Comparison of ENCODE assay signal across 8 cellular contexts in genomic region chr10:95841711-95842498, GRCh38.
DNase-seq lines count a peak whose midpoint lies in the region; ATAC-seq and TF ChIP-seq lines count a peak whose summit lies in the region.

No MANE protein-coding gene starts in this region.

- peaks cover 2 to 10% of the 10 kb centered on the region in 2 donors for H3K27me3 Mint-ChIP-seq in CD8-positive, alpha-beta memory T cell
- peaks cover 0 to 16% of the 10 kb centered on the region in 2 donors for H3K27me3 Mint-ChIP-seq in effector memory CD8-positive, alpha-beta T cell

- peaks cover 7% of the 10 kb centered on the region for H3K4me1 ChIP-seq in CD8-positive, alpha-beta memory T cell (ENCODE audit: insufficient read depth, low read length)
- H3K4me1 ChIP-seq in KMS-11 (ENCODE audit: low read depth, poor library complexity, severe bottlenecking) (no peaks in the 10 kb centered on the region), mesendoderm (ENCODE audit: control insufficient read depth, low read depth, low read length) (no peaks in the 10 kb centered on the region), uterus (peaks cover 0 to 5% of the 10 kb centered on the region in 2 donors)

- H3K4me3 Mint-ChIP-seq in CD8-positive, alpha-beta memory T cell: peak overlapping the region in 2 of 7 donors; percentile 8 to 22
- no peak overlapping the region for H3K4me3 Mint-ChIP-seq in effector memory CD8-positive, alpha-beta T cell

- no peak overlapping the region for H2BK15ac ChIP-seq in mesendoderm (replicated peaks; ENCODE audit: low read depth)

- peak in 4 of 5 donors; percentile 9 to 53 (median 36) for DNase-seq in CD8-positive, alpha-beta memory T cell
- peak; percentile 18 for DNase-seq in T follicular helper cell (ENCODE audit: low read depth)
- peak; percentile 41 to 68 (median 62) for DNase-seq in effector memory CD8-positive, alpha-beta T cell
- DNase-seq in mesendoderm: peak; percentile 79
- peak in 1 of 2 donors; percentile 55 for DNase-seq in uterus
- no peak for DNase-seq in NCI-H446 treated with DMSO at 0.1 percent for 48 hours (lab: John Stamatoyannopoulos, UW)

- H3K4me1 Mint-ChIP-seq in CD8-positive, alpha-beta memory T cell: peaks cover 14 to 16% (median 15%) of the 10 kb centered on the region in 3 donors
- peaks cover 0 to 5% of the 10 kb centered on the region in 2 donors for H3K4me1 Mint-ChIP-seq in effector memory CD8-positive, alpha-beta T cell (ENCODE audit: low read depth in 2 of 2)

- H2BK5ac ChIP-seq in mesendoderm (ENCODE audit: low read length): no peak overlapping the region

- POLR2A ChIA-PET in CD8-positive, alpha-beta memory T cell (lab: Charles Lee): interaction anchor here (0.6 to 1.4 kb wide), 3 partner anchors 9 to 148 kb away, joined by 4 to 5 read pairs (median 4); partner anchors contain the start of gene TCTN3

- H3K79me2 ChIP-seq in KMS-11 (ENCODE audit: insufficient read depth, low read depth) (no peaks in the 10 kb centered on the region), mesendoderm (ENCODE audit: control insufficient read depth, insufficient read depth, low read length) (no peaks in the 10 kb centered on the region)

- H3K4me3 ChIP-seq in CD8-positive, alpha-beta memory T cell (ENCODE audit: low read length): no peak overlapping the region
- H3K4me3 ChIP-seq in KMS-11 (IDR thresholded peaks at IDR 0.05; ENCODE audit: insufficient read depth, low read depth, low read length): no peak overlapping the region
- H3K4me3 ChIP-seq in mesendoderm (ENCODE audit: low read length): no peak overlapping the region
- no peak overlapping the region for H3K4me3 ChIP-seq in uterus

- intact Hi-C loops in uterus (cut with DNase I; ENCODE audit: low total_unique reads): loop anchor here (10.0 kb wide), 1 partner anchor 147 kb away; the partner anchor contains the start of gene TCTN3

- no peaks in the 10 kb centered on the region for H3K36me3 Mint-ChIP-seq in CD8-positive, alpha-beta memory T cell
- H3K36me3 Mint-ChIP-seq in effector memory CD8-positive, alpha-beta T cell (ENCODE audit: insufficient read depth): no peaks in the 10 kb centered on the region

- CTCF ChIA-PET in CD8-positive, alpha-beta memory T cell (lab: Charles Lee): interaction anchor here (0.5 to 12.0 kb wide), 10 partner anchors 10 to 156 kb away, joined by 3 to 149 read pairs (median 4); partner anchors contain the start of gene TCTN3

- H3K9me3 Mint-ChIP-seq in CD8-positive, alpha-beta memory T cell: no peaks in the 10 kb centered on the region
- H3K9me3 Mint-ChIP-seq in effector memory CD8-positive, alpha-beta T cell: no peaks in the 10 kb centered on the region

- H3K79me1 ChIP-seq in mesendoderm (ENCODE audit: low read length): no peaks in the 10 kb centered on the region

- H4K5ac ChIP-seq in mesendoderm (ENCODE audit: low read length): no peak overlapping the region

- no peak overlapping the region for H2AFZ ChIP-seq in KMS-11 (ENCODE audit: low read depth)

- TF ChIP-seq CTCF in KMS-11 (conservative IDR thresholded peaks at IDR 0.05; ENCODE audit: low read depth, low read length): peak; percentile 81
- TF ChIP-seq CTCF in uterus (IDR thresholded peaks at IDR 0.05): peak; percentile 61 to 83 (median 80)

- no peaks in the 10 kb centered on the region for H3K27me3 ChIP-seq in CD8-positive, alpha-beta memory T cell (ENCODE audit: insufficient read depth, low read length, poor library complexity, severe bottlenecking)
- no peaks in the 10 kb centered on the region for H3K27me3 ChIP-seq in KMS-11 (ENCODE audit: insufficient read depth, low read depth)
- no peaks in the 10 kb centered on the region for H3K27me3 ChIP-seq in mesendoderm (ENCODE audit: insufficient read depth, low read length, poor library complexity)
- H3K27me3 ChIP-seq in uterus: no peaks in the 10 kb centered on the region

- H3K4ac ChIP-seq in mesendoderm (ENCODE audit: low read depth, low read length): no peak overlapping the region

- no peak overlapping the region for H3K23ac ChIP-seq in mesendoderm (ENCODE audit: low read length)

- H2AK5ac ChIP-seq in mesendoderm (ENCODE audit: low read length): no peak overlapping the region

- H3K27ac Mint-ChIP-seq in CD8-positive, alpha-beta memory T cell: peak overlapping the region in 7 of 8 donors; percentile 34 to 86 (median 67)
- H3K27ac Mint-ChIP-seq in effector memory CD8-positive, alpha-beta T cell: peak overlapping the region in 1 of 2 donors; percentile 24

- no peak overlapping the region for H4K8ac ChIP-seq in mesendoderm (ENCODE audit: low read depth, low read length)

- ATAC-seq in GM18867 (IDR thresholded peaks at IDR 0.05; ENCODE audit: unreplicated experiment): peak; percentile 36
- ATAC-seq in effector memory CD8-positive, alpha-beta T cell (replicated peaks): peak; percentile 84

- TF ChIP-seq POLR2A in uterus (IDR thresholded peaks at IDR 0.05): no peak

- H3K27ac ChIP-seq in CD8-positive, alpha-beta memory T cell (ENCODE audit: low read depth, low read length): no peak overlapping the region
- no peak overlapping the region for H3K27ac ChIP-seq in KMS-11
- H3K27ac ChIP-seq in mesendoderm (ENCODE audit: low read depth, low read length): peak overlapping the region; percentile 41
- peak overlapping the region; percentile 50 to 61 for H3K27ac ChIP-seq in uterus

- H3K9me3 ChIP-seq in CD8-positive, alpha-beta memory T cell (ENCODE audit: low read length): no peaks in the 10 kb centered on the region
- no peaks in the 10 kb centered on the region for H3K9me3 ChIP-seq in uterus

- H3K36me3 ChIP-seq in CD8-positive, alpha-beta memory T cell (ENCODE audit: insufficient read depth, low read length): no peaks in the 10 kb centered on the region
- H3K36me3 ChIP-seq in KMS-11 (ENCODE audit: insufficient read depth) (no peaks in the 10 kb centered on the region), mesendoderm (ENCODE audit: control insufficient read depth, insufficient read depth, low read length) (no peaks in the 10 kb centered on the region), uterus (no peaks in the 10 kb centered on the region)

- H3K56ac ChIP-seq in mesendoderm (ENCODE audit: low read length): no peak overlapping the region

- no peak overlapping the region for H3K9ac ChIP-seq in KMS-11
- no peak overlapping the region for H3K9ac ChIP-seq in mesendoderm (ENCODE audit: low read length)

- no peaks in the 10 kb centered on the region for H4K20me1 ChIP-seq in KMS-11 (ENCODE audit: insufficient read depth)

- H3K18ac ChIP-seq in mesendoderm (ENCODE audit: low read length): no peak overlapping the region

- no peak overlapping the region for H2BK120ac ChIP-seq in mesendoderm (ENCODE audit: low read depth, low read length)

- H3K4me2 ChIP-seq in KMS-11 (no peak overlapping the region), mesendoderm (ENCODE audit: low read length) (no peak overlapping the region)

- no CpG with 5 or more reads among the region's 7 CpGs for WGBS in mesendoderm (ENCODE audit: extremely low coverage, insufficient coverage, low lambda C conversion rate)

Comparison
In these comparisons a context has a peak if more than half of its experiments do, and no peak if none do; other contexts are left out.
1. H3K27ac ChIP-seq: peak in mesendoderm (single experiment) and uterus (2 of 2); none in CD8-positive, alpha-beta memory T cell (single experiment) and KMS-11 (single experiment).